ENCODE assay signal across 1 cellular context in the genomic region with DNA sequence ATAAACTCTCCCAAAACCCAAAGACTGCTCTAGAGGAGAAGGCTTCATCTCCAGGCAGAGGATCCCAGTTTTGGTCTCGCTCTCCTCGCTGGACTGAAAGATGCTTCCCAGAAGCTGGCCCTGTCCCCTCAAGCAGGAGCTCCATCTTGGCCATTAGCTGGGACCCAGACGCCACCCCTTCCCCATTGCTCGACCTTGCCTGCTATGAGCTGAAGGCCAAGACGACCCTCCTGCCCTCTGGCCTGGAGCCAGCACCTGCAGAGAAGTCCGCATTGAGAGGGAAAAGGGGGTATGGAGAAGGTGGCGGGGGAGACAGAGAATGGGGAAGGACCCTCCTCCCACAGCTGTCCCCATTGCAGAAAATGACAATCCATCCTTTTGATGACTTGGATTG.
TF ChIP-seq lines count a peak whose summit lies in the region.

No MANE protein-coding gene starts in this region.

TF ChIP-seq in A549, 52 proteins besides CTCF, POLR2A, EP300 and RAD21:
- TF ChIP-seq, protein P1, sequence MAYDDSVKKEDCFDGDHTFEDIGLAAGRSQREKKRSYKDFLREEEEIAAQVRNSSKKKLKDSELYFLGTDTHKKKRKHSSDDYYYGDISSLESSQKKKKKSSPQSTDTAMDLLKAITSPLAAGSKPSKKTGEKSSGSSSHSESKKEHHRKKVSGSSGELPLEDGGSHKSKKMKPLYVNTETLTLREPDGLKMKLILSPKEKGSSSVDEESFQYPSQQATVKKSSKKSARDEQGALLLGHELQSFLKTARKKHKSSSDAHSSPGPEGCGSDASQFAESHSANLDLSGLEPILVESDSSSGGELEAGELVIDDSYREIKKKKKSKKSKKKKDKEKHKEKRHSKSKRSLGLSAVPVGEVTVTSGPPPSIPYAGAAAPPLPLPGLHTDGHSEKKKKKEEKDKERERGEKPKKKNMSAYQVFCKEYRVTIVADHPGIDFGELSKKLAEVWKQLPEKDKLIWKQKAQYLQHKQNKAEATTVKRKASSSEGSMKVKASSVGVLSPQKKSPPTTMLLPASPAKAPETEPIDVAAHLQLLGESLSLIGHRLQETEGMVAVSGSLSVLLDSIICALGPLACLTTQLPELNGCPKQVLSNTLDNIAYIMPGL (CRISPR knock-in tag; IDR thresholded peaks at IDR 0.05; ENCODE audit: borderline replicate concordance): no peak
- TF ChIP-seq GATA3 (IDR thresholded peaks at IDR 0.05; ENCODE audit: borderline replicate concordance): 0 out of 2 replicates have a peak, but pooled peaks have one; percentile 10
